1 cellular context compared by ENCODE assay signal in genomic region chr11:118359295-118359958, GRCh38.
TF ChIP-seq lines count a peak whose summit lies in the region.

Gene UBE4A (plus strand): TSS chr11:118359600. CDS start chr11:118365081, 5,481 bp downstream.

TF ChIP-seq in IMR-90, 13 proteins besides CTCF, POLR2A, EP300 and RAD21 (continued from another document):
- TF ChIP-seq SMC3 (IDR thresholded peaks at IDR 0.05; ENCODE audit: low read depth, low read length) (no peak), MAFK (IDR thresholded peaks at IDR 0.05; ENCODE audit: low read depth, low read length) (no peak), CEBPB (IDR thresholded peaks at IDR 0.05; ENCODE audit: low read depth, low read length) (peak; percentile 90), MAZ (IDR thresholded peaks at IDR 0.05; ENCODE audit: borderline replicate concordance, low read depth, low read length) (peak; percentile 57; the same call in 1 of the 2 replicates), BHLHE40 (IDR thresholded peaks at IDR 0.05; ENCODE audit: low read depth, low read length) (no peak)
